ENCODE assay signal across 33 cellular contexts in genomic region chr6:31903957-31904356, GRCh38. TPM values are rescaled to one million over a fixed set of nuclear protein-coding genes. Genes with fewer than 3 reads are reported as not detected.
DNase-seq lines count a peak whose midpoint lies in the region; ATAC-seq, FAIRE-seq and TF ChIP-seq lines count a peak whose summit lies in the region.
"Had no signal": no experiment of that assay in that cellular context is flagged by ENCODE, and none has a peak within 500 bp of the region (broad histone marks: within the 10 kb centered on the region; RNA-seq: fewer than 3 reads in every experiment).

No MANE protein-coding gene starts in this region.

- no peak overlapping the region for H3K27ac ChIP-seq in K562 (ENCODE audit: extremely low read depth, low read depth, low read length)
- peak overlapping the region in 3 of 4 donors; percentile 87 to 92 (median 87) for H3K27ac ChIP-seq in transverse colon
- H3K27ac ChIP-seq: suprapubic skin, WERI-Rb-1 had no signal

- H3K27me3 ChIP-seq in K562 (ENCODE audit: control insufficient read depth in 2 of 2, insufficient read depth in 2 of 2, low read length in 2 of 2) (no peaks in the 10 kb centered on the region), transverse colon (no peaks in the 10 kb centered on the region)
- H3K27me3 ChIP-seq: BE2C, suprapubic skin had no signal

- TF ChIP-seq EP300 in K562 (IDR thresholded peaks at IDR 0.05; ENCODE audit: low read length), result peak; percentile 26; the same call in 1 of the 2 replicates
- TF ChIP-seq EP300 in transverse colon (IDR thresholded peaks at IDR 0.05; ENCODE audit: low read depth), result no peak

- DNase-seq in NCI-H226, result peak; percentile 83
- DNase-seq in K562 (ENCODE audit: extremely low read depth in 1 of 4, low spot score in 3 of 4), result peak in 1 of 4 experiments; percentile 47
- DNase-seq in immature natural killer cell, result no peak
- DNase-seq in transverse colon, result no peak
- no peak for DNase-seq in GM10266 (ENCODE audit: extremely low spot score)
- DNase-seq in GM19240 (ENCODE audit: insufficient read length, low spot score), result no peak
- DNase-seq: ACHN; activated CD4-positive, alpha-beta T cell treated with anti-CD3 and anti-CD28 coated beads for 48 hours; activated gamma-delta T cell treated with Interleukin-2 at 50 U/mL for 16 hours; activated naive CD8-positive, alpha-beta T cell treated with anti-CD3 and anti-CD28 coated beads, Interleukin-2, amount 50 U/mL, for 24 hours; activated T-cell treated with anti-CD3 and anti-CD28 coated beads, Interleukin-2, amount 50 U/mL, for 24 hours; BE2C; DMS53; foreskin melanocyte; GDM1; KG1; left cardiac atrium; MM.1S; NCI-H1417; NCI-H446; NCI-H82; SK-N-SH; stimulated activated CD4-positive, alpha-beta T cell treated with anti-CD3 and anti-CD28 coated beads, Interleukin-15, amount 100 ng/mL, for 24 hours; stimulated activated naive B cell treated with anti-CD40 and anti-IgM and Interleukin-4, amounts not matched to agents 10 μg/mL and 1 μg/mL and 100 μg/mL, for 72 hours; T-helper 2 cell; WERI-Rb-1 had no signal

- peak; percentile 11 for FAIRE-seq in K562 (lab: Jason Lieb, UNC)
- FAIRE-seq: HTR-8/SVneo had no signal

- TF ChIP-seq POLR2A in K562 (conservative IDR thresholded peaks at IDR 0.05), result no peak
- TF ChIP-seq POLR2A in transverse colon (IDR thresholded peaks at IDR 0.05), result no peak

- intact Hi-C loops in K562 (cut with micrococcal nuclease) (loop anchor here (2.0 to 10.0 kb wide), 4 partner anchors 43 to 291 kb away; partner anchors contain the start of genes CFB, GPSM3, NELFE and PBX2), transverse colon (cut with DNase I; ENCODE audit: low total_unique reads) (loop anchor here (5.0 kb wide), 1 partner anchor 48 kb away; no protein-coding TSS in a partner anchor)

- TF ChIP-seq CTCF in K562 (IDR thresholded peaks at IDR 0.05 in 2 of 3, conservative IDR thresholded peaks at IDR 0.05 in 1 of 3; ENCODE audit: insufficient read depth in 2 of 3, low read depth in 1 of 3, low read length in 3 of 3) (no peak), transverse colon (IDR thresholded peaks at IDR 0.05) (no peak), GM10266 (IDR thresholded peaks at IDR 0.05; ENCODE audit: control insufficient read depth, insufficient read depth, low read depth, missing control alignments) (no peak)

- H3K4me2 ChIP-seq in K562 (ENCODE audit: insufficient read depth, low read length), result no peak overlapping the region
- H3K4me2 ChIP-seq: SK-N-SH had no signal

- H3K36me3 Mint-ChIP-seq in immature natural killer cell, result no peaks in the 10 kb centered on the region

- H3K4me1 ChIP-seq in K562 (replicated peaks in 1 of 2; ENCODE audit: control insufficient read depth in 2 of 2, insufficient read depth in 2 of 2, low read length in 2 of 2) (peaks cover 37 to 48% of the 10 kb centered on the region in 2 experiments), transverse colon (peaks cover 2 to 32% (median 17%) of the 10 kb centered on the region in 4 donors)
- H3K4me1 ChIP-seq: BE2C had no signal

- 4% methylated on average over 3 of the region's 3 CpGs for WGBS in K562 (ENCODE audit: insufficient coverage, low coverage, missing lambda C conversion rate)
- 84 to 90% methylated on average over 3 of the region's 3 CpGs for WGBS in transverse colon (ENCODE audit: low coverage in 1 of 2), 2 donors

- no peaks in the 10 kb centered on the region for H3K9me1 ChIP-seq in K562 (ENCODE audit: control insufficient read depth, insufficient read depth, low read length)

- H2AFZ ChIP-seq in K562 (ENCODE audit: low read depth, low read length), result no peak overlapping the region

- peak overlapping the region in 3 of 5 donors; percentile 19 to 61 (median 33) for H3K4me3 Mint-ChIP-seq in immature natural killer cell
- H3K4me3 Mint-ChIP-seq: activated naive CD8-positive, alpha-beta T cell treated with anti-CD3 and anti-CD28 coated beads, Interleukin-2, amount 50 U/mL, for 24 hours; stimulated activated naive B cell treated with anti-CD40 and anti-IgM and Interleukin-4, amounts not matched to agents 10 μg/mL and 1 μg/mL and 100 μg/mL, for 72 hours had no signal

- H3K27ac Mint-ChIP-seq in immature natural killer cell, result peak overlapping the region in 1 of 6 donors; percentile 18
- H3K27ac Mint-ChIP-seq: activated naive CD8-positive, alpha-beta T cell treated with anti-CD3 and anti-CD28 coated beads, Interleukin-2, amount 50 U/mL, for 24 hours; activated T-cell treated with anti-CD3 and anti-CD28 coated beads, Interleukin-2, amount 50 U/mL, for 24 hours; stimulated activated naive B cell treated with anti-CD40 and anti-IgM and Interleukin-4, amounts not matched to agents 10 μg/mL and 1 μg/mL and 100 μg/mL, for 72 hours had no signal

- H3K9me3 Mint-ChIP-seq in immature natural killer cell, result no peaks in the 10 kb centered on the region
- H3K9me3 Mint-ChIP-seq: activated naive CD8-positive, alpha-beta T cell treated with anti-CD3 and anti-CD28 coated beads, Interleukin-2, amount 50 U/mL, for 24 hours; activated T-cell treated with anti-CD3 and anti-CD28 coated beads, Interleukin-2, amount 50 U/mL, for 24 hours; stimulated activated naive B cell treated with anti-CD40 and anti-IgM and Interleukin-4, amounts not matched to agents 10 μg/mL and 1 μg/mL and 100 μg/mL, for 72 hours had no signal

- no peaks in the 10 kb centered on the region for H3K9me3 ChIP-seq in K562 (replicated peaks; ENCODE audit: control insufficient read depth, insufficient read depth, low read depth, low read length)
- H3K9me3 ChIP-seq in transverse colon, result no peaks in the 10 kb centered on the region
- H3K9me3 ChIP-seq: BE2C, prostate gland, SK-N-SH, suprapubic skin had no signal

- H3K27me3 Mint-ChIP-seq in immature natural killer cell (ENCODE audit: low read depth in 3 of 3), result peaks cover 10 to 12% (median 12%) of the 10 kb centered on the region in 3 donors
- H3K27me3 Mint-ChIP-seq: stimulated activated naive B cell treated with anti-CD40 and anti-IgM and Interleukin-4, amounts not matched to agents 10 μg/mL and 1 μg/mL and 100 μg/mL, for 72 hours had no signal

- CTCF ChIA-PET in K562 (lab: Yijun Ruan, JAX; ENCODE audit: low intra/inter-chr PET ratio), result no interaction called here

- H3K4me1 Mint-ChIP-seq in immature natural killer cell, result peaks cover 23 to 30% of the 10 kb centered on the region in 2 donors

- TF ChIP-seq RAD21 in K562 (CRISPR knock-in tag; conservative IDR thresholded peaks at IDR 0.05 in 1 of 2, IDR thresholded peaks at IDR 0.05 in 1 of 2), result no peak

- no TSS peak for BruUV-seq in K562 (replicated peaks; lab: Mats Ljungman, UMichigan)

- in situ Hi-C loops in K562 (cut with MboI) (no loop called here), transverse colon (cut with MboI; ENCODE audit: low pct_ligation_motif_present in 1 of 4, low pct_unique_long_range_greater_than_20kb in 1 of 4, low sequenced_read_pairs in 3 of 4) (loop anchor here in 1 of 4 donors (10.0 kb wide), 1 partner anchor 51 kb away; the partner anchor contains the start of genes NELFE and SKIC2)

- H3K36me3 ChIP-seq in K562 (ENCODE audit: control insufficient read depth, insufficient read depth, low read length) (peaks cover 12% of the 10 kb centered on the region; the same call in 1 of the 3 replicates), transverse colon (no peaks in the 10 kb centered on the region)
- H3K36me3 ChIP-seq: BE2C, prostate gland, suprapubic skin, WERI-Rb-1 had no signal

- H3K4me3 ChIP-seq in K562 (no peak overlapping the region), transverse colon (no peak overlapping the region)
- H3K4me3 ChIP-seq: prostate gland, suprapubic skin had no signal

- no peak overlapping the region for H3K9ac ChIP-seq in K562 (ENCODE audit: insufficient read depth in 1 of 2, low read depth in 2 of 2, low read length in 2 of 2)
- H3K9ac ChIP-seq: SK-N-SH had no signal

- POLR2A ChIA-PET in K562 (lab: Yijun Ruan, JAX), result interaction anchor here (0.6 to 2.2 kb wide), 7 partner anchors 10 to 181 kb away, joined by 3 to 7 read pairs (median 4); partner anchors contain the start of genes DXO and MPIG6B

- H4K20me1 ChIP-seq in K562 (replicated peaks; ENCODE audit: control insufficient read depth, insufficient read depth, low read length), result no peaks in the 10 kb centered on the region

- no peak for ATAC-seq in K562
- no peak for ATAC-seq in GM18870 (IDR thresholded peaks at IDR 0.05; ENCODE audit: unreplicated experiment)
- ATAC-seq: activated naive CD8-positive, alpha-beta T cell treated with anti-CD3 and anti-CD28 coated beads, Interleukin-2, amount 50 U/mL, for 24 hours; stimulated activated naive B cell treated with anti-CD40 and anti-IgM and Interleukin-4, amounts not matched to agents 10 μg/mL and 1 μg/mL and 100 μg/mL, for 72 hours had no signal

- peaks cover 21% of the 10 kb centered on the region for H3K79me2 ChIP-seq in K562 (ENCODE audit: control insufficient read depth, insufficient read depth, low read length)

RNA-seq across cellular contexts. Expression of gene ZBTB12, which starts 2.1 kb away (rescaled TPM):
- 2.2 and 5.9 TPM in 2 replicates for total RNA-seq in K562 (2011; cell fraction: chromatin; rRNA removed; ENCODE audit: low replicate concordance)
- total RNA-seq in K562 (2011; cell fraction: nucleolus; rRNA removed), result 6.8 and 7.0 TPM in 2 replicates
- total RNA-seq in K562 (2011; cell fraction: nucleoplasm; rRNA removed), result 2.7 and 2.9 TPM in 2 replicates
- 4.6 and 9.6 TPM in 2 replicates for total RNA-seq in K562 (2014; rRNA removed)
- 1.4 and 1.9 TPM in 2 replicates for total RNA-seq in K562 (2014; rRNA removed; fragmentation: Illumina TruSeq; extraction: Trizol)
- total RNA-seq in K562 (2015; rRNA removed; fragmentation: Illumina TruSeq; extraction: Trizol), result 6.3 and 7.0 TPM in 2 replicates
- total RNA-seq in K562 (2021), result 9.9 and 12.4 TPM in 2 replicates
- 2.6 and 4.1 TPM in 2 replicates for polyA plus RNA-seq in K562 (2011; rRNA removed)
- polyA plus RNA-seq in K562 (2011; cell fraction: cytosol; rRNA removed), result 4.1 and 8.1 TPM in 2 replicates
- polyA plus RNA-seq in K562 (2011; cell fraction: nucleus; rRNA removed), result 3.8 and 4.9 TPM in 2 replicates
- 15.0 and 15.4 TPM in 2 replicates for polyA plus RNA-seq in K562 (2012)
- 7.0 and 12.4 TPM in 2 replicates for polyA plus RNA-seq in K562 (2014; fragmentation: Illumina TruSeq; extraction: Trizol)
- under 1 TPM in 1 of 2 experiments, not detected in 1; 0.03 TPM for polyA plus RNA-seq in K562 (2014; fragmentation: Nextera tagmentation; extraction: Ambion mirVana)
- 9.1 and 10.4 TPM in 2 replicates for polyA plus RNA-seq in K562 (2014; rRNA removed)
- 2.7 and 3.1 TPM in 2 replicates for polyA minus RNA-seq in K562 (2011; rRNA and poly(A)+ RNA removed)
- 6.1 and 6.5 TPM in 2 replicates for polyA minus RNA-seq in K562 (2011; cell fraction: cytosol; rRNA and poly(A)+ RNA removed)
- polyA minus RNA-seq in K562 (2011; cell fraction: nucleus; rRNA and poly(A)+ RNA removed), result 5.0 and 8.6 TPM in 2 replicates
- polyA plus RNA-seq in immature natural killer cell, result not detected
- 1 to 10 TPM in 1 of 4 donors, under 1 TPM in 3; 0.14 to 1.3 (median 0.77) TPM for total RNA-seq in transverse colon

RNA-seq across cellular contexts. Expression of gene EHMT2, which starts 6.5 kb away (rescaled TPM):
- 69.0 and 119 TPM in 2 replicates for total RNA-seq in K562 (2011; cell fraction: chromatin; rRNA removed; ENCODE audit: low replicate concordance)
- 74.9 and 75.4 TPM in 2 replicates for total RNA-seq in K562 (2011; cell fraction: nucleolus; rRNA removed)
- 62.5 and 71.7 TPM in 2 replicates for total RNA-seq in K562 (2011; cell fraction: nucleoplasm; rRNA removed)
- total RNA-seq in K562 (2014; rRNA removed) (42.0 and 61.8 TPM in 2 replicates), K562 (2014; rRNA removed; fragmentation: Illumina TruSeq; extraction: Trizol) (16.5 and 24.5 TPM in 2 replicates), K562 (2015; rRNA removed; fragmentation: Illumina TruSeq; extraction: Trizol) (38.5 and 42.9 TPM in 2 replicates), K562 (2021) (61.7 and 63.8 TPM in 2 replicates), transverse colon (10 to 100 TPM; 25.9 to 33.3 (median 27.9) TPM)
- polyA plus RNA-seq in K562 (2011; rRNA removed) (29.1 and 49.4 TPM in 2 replicates), K562 (2014; fragmentation: Illumina TruSeq; extraction: Trizol) (56.5 and 61.4 TPM in 2 replicates), K562 (2014; fragmentation: Nextera tagmentation; extraction: Ambion mirVana) (1 to 10 TPM; 2.1 to 4.1 TPM), K562 (2014; rRNA removed) (41.2 and 44.9 TPM in 2 replicates), immature natural killer cell (10 to 100 TPM; 18.8 to 52.1 (median 21.5) TPM)
- 39.1 and 46.6 TPM in 2 replicates for polyA plus RNA-seq in K562 (2011; cell fraction: cytosol; rRNA removed)
- polyA plus RNA-seq in K562 (2011; cell fraction: nucleus; rRNA removed), result 121 and 148 TPM in 2 replicates
- 70.5 and 80.9 TPM in 2 replicates for polyA plus RNA-seq in K562 (2012)
- 31.6 and 42.3 TPM in 2 replicates for polyA minus RNA-seq in K562 (2011; rRNA and poly(A)+ RNA removed)
- 38.8 and 54.2 TPM in 2 replicates for polyA minus RNA-seq in K562 (2011; cell fraction: cytosol; rRNA and poly(A)+ RNA removed)
- polyA minus RNA-seq in K562 (2011; cell fraction: nucleus; rRNA and poly(A)+ RNA removed), result 16.0 and 25.3 TPM in 2 replicates

RNA-seq across cellular contexts. Expression of gene C2, which starts 23.6 kb away (rescaled TPM):
- 0.81 and 1.5 TPM in 2 replicates for total RNA-seq in K562 (2011; cell fraction: chromatin; rRNA removed; ENCODE audit: low replicate concordance)
- 0.66 and 1.5 TPM in 2 replicates for total RNA-seq in K562 (2011; cell fraction: nucleolus; rRNA removed)
- total RNA-seq in K562 (2011; cell fraction: nucleoplasm; rRNA removed), result 0.66 and 0.84 TPM in 2 replicates
- total RNA-seq in K562 (2014; rRNA removed) (0.05 and 0.20 TPM in 2 replicates), K562 (2014; rRNA removed; fragmentation: Illumina TruSeq; extraction: Trizol) (0.40 TPM in 1 of 2 replicates, not detected in the other), K562 (2015; rRNA removed; fragmentation: Illumina TruSeq; extraction: Trizol) (0.58 and 0.72 TPM in 2 replicates), K562 (2021) (1.1 and 1.2 TPM in 2 replicates), transverse colon (1 to 10 TPM; 4.6 to 9.4 (median 7.5) TPM)
- polyA plus RNA-seq in K562 (2011; rRNA removed) (0.38 and 0.47 TPM in 2 replicates), K562 (2014; fragmentation: Illumina TruSeq; extraction: Trizol) (0.36 and 0.40 TPM in 2 replicates), K562 (2014; fragmentation: Nextera tagmentation; extraction: Ambion mirVana) (under 1 TPM in 1 of 2 experiments, not detected in 1; 0.27 TPM), K562 (2014; rRNA removed) (0.11 and 0.28 TPM in 2 replicates), immature natural killer cell (under 1 TPM in 1 of 3 donors, not detected in 2; 0.74 TPM)
- polyA plus RNA-seq in K562 (2011; cell fraction: cytosol; rRNA removed), result 0.34 and 0.53 TPM in 2 replicates
- 0.46 and 0.76 TPM in 2 replicates for polyA plus RNA-seq in K562 (2011; cell fraction: nucleus; rRNA removed)
- 0.44 and 4.6 TPM in 2 replicates for polyA plus RNA-seq in K562 (2012)
- polyA minus RNA-seq in K562 (2011; rRNA and poly(A)+ RNA removed), result 0.14 and 0.15 TPM in 2 replicates
- polyA minus RNA-seq in K562 (2011; cell fraction: cytosol; rRNA and poly(A)+ RNA removed), result 1.2 TPM in 1 of 2 replicates, not detected in the other
- polyA minus RNA-seq in K562 (2011; cell fraction: nucleus; rRNA and poly(A)+ RNA removed), result 0.13 and 0.44 TPM in 2 replicates
- total RNA-seq: lung microvascular endothelial cell had no signal

RNA-seq across cellular contexts. Expression of gene SLC44A4, which starts 25.2 kb away (rescaled TPM):
- total RNA-seq in K562 (2011; cell fraction: chromatin; rRNA removed; ENCODE audit: low replicate concordance), result 13.6 and 22.5 TPM in 2 replicates
- total RNA-seq in K562 (2011; cell fraction: nucleolus; rRNA removed), result 16.0 and 16.6 TPM in 2 replicates
- total RNA-seq in K562 (2011; cell fraction: nucleoplasm; rRNA removed), result 10.0 and 15.2 TPM in 2 replicates
- total RNA-seq in K562 (2014; rRNA removed) (7.9 and 9.8 TPM in 2 replicates), K562 (2014; rRNA removed; fragmentation: Illumina TruSeq; extraction: Trizol) (7.3 and 10.3 TPM in 2 replicates), K562 (2015; rRNA removed; fragmentation: Illumina TruSeq; extraction: Trizol) (9.2 and 11.2 TPM in 2 replicates), K562 (2021) (13.6 and 18.6 TPM in 2 replicates), transverse colon (100 to 1,000 TPM; 149 to 734 (median 395) TPM)
- polyA plus RNA-seq in K562 (2011; rRNA removed) (11.2 and 13.0 TPM in 2 replicates), K562 (2014; fragmentation: Illumina TruSeq; extraction: Trizol) (12.1 and 13.0 TPM in 2 replicates), K562 (2014; fragmentation: Nextera tagmentation; extraction: Ambion mirVana) (10 to 100 TPM in 1 of 2 experiments, 1 to 10 TPM in 1; 9.0 to 12.8 TPM), K562 (2014; rRNA removed) (13.6 TPM in 2 replicates), immature natural killer cell (not detected)
- 9.9 and 10.0 TPM in 2 replicates for polyA plus RNA-seq in K562 (2011; cell fraction: cytosol; rRNA removed)
- 15.2 and 17.2 TPM in 2 replicates for polyA plus RNA-seq in K562 (2011; cell fraction: nucleus; rRNA removed)
- 10.3 and 17.3 TPM in 2 replicates for polyA plus RNA-seq in K562 (2012)
- 2.9 and 3.4 TPM in 2 replicates for polyA minus RNA-seq in K562 (2011; rRNA and poly(A)+ RNA removed)
- 1.4 and 4.3 TPM in 2 replicates for polyA minus RNA-seq in K562 (2011; cell fraction: cytosol; rRNA and poly(A)+ RNA removed)
- 4.2 and 5.8 TPM in 2 replicates for polyA minus RNA-seq in K562 (2011; cell fraction: nucleus; rRNA and poly(A)+ RNA removed)
- total RNA-seq: activated CD8-positive, alpha-beta memory T cell treated with anti-CD3 and anti-CD28 coated beads for 36 hours; left cardiac atrium; lung microvascular endothelial cell; OCI-LY7 had no signal

RNA-seq across cellular contexts. Expression of gene NEU1, which starts 41.3 kb away (rescaled TPM):
- 67.7 and 179 TPM in 2 replicates for total RNA-seq in K562 (2011; cell fraction: chromatin; rRNA removed; ENCODE audit: low replicate concordance)
- 199 and 231 TPM in 2 replicates for total RNA-seq in K562 (2011; cell fraction: nucleolus; rRNA removed)
- 148 and 162 TPM in 2 replicates for total RNA-seq in K562 (2011; cell fraction: nucleoplasm; rRNA removed)
- 50.3 and 54.0 TPM in 2 replicates for total RNA-seq in K562 (2014; rRNA removed)
- 30.9 and 33.6 TPM in 2 replicates for total RNA-seq in K562 (2014; rRNA removed; fragmentation: Illumina TruSeq; extraction: Trizol)
- 63.9 and 64.3 TPM in 2 replicates for total RNA-seq in K562 (2015; rRNA removed; fragmentation: Illumina TruSeq; extraction: Trizol)
- total RNA-seq in K562 (2021), result 44.8 and 51.0 TPM in 2 replicates
- polyA plus RNA-seq in K562 (2011; rRNA removed), result 67.8 and 79.4 TPM in 2 replicates
- 96.7 and 120 TPM in 2 replicates for polyA plus RNA-seq in K562 (2011; cell fraction: cytosol; rRNA removed)
- 72.0 and 94.4 TPM in 2 replicates for polyA plus RNA-seq in K562 (2011; cell fraction: nucleus; rRNA removed)
- polyA plus RNA-seq in K562 (2012), result 72.5 and 193 TPM in 2 replicates
- polyA plus RNA-seq in K562 (2014; fragmentation: Illumina TruSeq; extraction: Trizol), result 53.4 and 60.3 TPM in 2 replicates
- polyA plus RNA-seq in K562 (2014; fragmentation: Nextera tagmentation; extraction: Ambion mirVana), result 10 to 100 TPM; 14.8 to 20.6 TPM
- polyA plus RNA-seq in K562 (2014; rRNA removed), result 51.5 and 51.9 TPM in 2 replicates
- polyA minus RNA-seq in K562 (2011; rRNA and poly(A)+ RNA removed), result 39.7 and 44.9 TPM in 2 replicates
- polyA minus RNA-seq in K562 (2011; cell fraction: cytosol; rRNA and poly(A)+ RNA removed), result 32.9 and 34.4 TPM in 2 replicates
- polyA minus RNA-seq in K562 (2011; cell fraction: nucleus; rRNA and poly(A)+ RNA removed), result 21.7 and 26.9 TPM in 2 replicates
- polyA plus RNA-seq in immature natural killer cell, result 10 to 100 TPM; 37.5 to 44.9 (median 40.5) TPM
- total RNA-seq in transverse colon, result 10 to 100 TPM; 21.1 to 88.7 (median 65.4) TPM
